ENCODE assay signal across 8 cellular contexts in genomic region chr3:134308350-134308891, GRCh38. TPM values are rescaled to one million over a fixed set of nuclear protein-coding genes. Genes with fewer than 3 reads are reported as not detected.
A peak's percentile ranks its signal among the peaks of the same experiment; 100 is the strongest.
DNase-seq lines count a peak whose midpoint lies in the region; TF ChIP-seq lines count a peak whose summit lies in the region.

No MANE protein-coding gene starts in this region.

- TF ChIP-seq EP300 in stomach (IDR thresholded peaks at IDR 0.05), result no peak

- no peaks in the 10 kb centered on the region for H3K36me3 ChIP-seq in neuron (ENCODE audit: insufficient read depth, low read length)
- no peaks in the 10 kb centered on the region for H3K36me3 ChIP-seq in stomach

- TF ChIP-seq CTCF in fibroblast of pulmonary artery (IDR thresholded peaks at IDR 0.05; ENCODE audit: low read length, missing control alignments) (peak; percentile 100), stomach (IDR thresholded peaks at IDR 0.05) (peak in 6 of 7 experiments; percentile 94 to 100 (median 98))

- no peaks in the 10 kb centered on the region for H3K27me3 ChIP-seq in neuron (ENCODE audit: insufficient read depth, low read length)
- H3K27me3 ChIP-seq in stomach, result peaks cover 0 to 10% (median 1%) of the 10 kb centered on the region in 3 donors

- H3K27ac ChIP-seq in stomach, result peak overlapping the region in 4 of 5 donors; percentile 63 to 93 (median 92)

- intact Hi-C loops in stomach (cut with DNase I; ENCODE audit: low total_unique reads), result loop anchor here (5.0 kb wide), 1 partner anchor 164 kb away; no protein-coding TSS in a partner anchor

- H3K4me3 ChIP-seq in Jurkat, Clone E6-1 (ENCODE audit: low read length), result no peak overlapping the region
- H3K4me3 ChIP-seq in fibroblast of pulmonary artery (replicated peaks; ENCODE audit: low read depth, low read length) (peak overlapping the region; percentile 15), neuron (ENCODE audit: low read length) (peak overlapping the region; percentile 14), stomach (peak overlapping the region in 1 of 4 donors; percentile 10)

- H3K4me1 ChIP-seq in neuron (ENCODE audit: insufficient read depth, low read length) (peaks cover 23% of the 10 kb centered on the region), stomach (peaks cover 27 to 53% (median 42%) of the 10 kb centered on the region in 4 donors)

- H2AFZ ChIP-seq in neuron (ENCODE audit: low read depth, low read length), result peak overlapping the region; percentile 74

- TF ChIP-seq POLR2A in stomach (IDR thresholded peaks at IDR 0.05), result no peak

- DNase-seq in activated gamma-delta T cell treated with Interleukin-2 at 50 U/mL for 16 hours, result peak; percentile 74
- DNase-seq in activated gamma-delta T cell (lab: John Stamatoyannopoulos, UW), result no peak
- DNase-seq in Jurkat, Clone E6-1 (ENCODE audit: low read depth, low spot score), result peak; percentile 62
- peak; percentile 70 for DNase-seq in RKO (ENCODE audit: low spot score)
- peak; percentile 58 for DNase-seq in activated T-helper 1 cell treated with anti-CD3 and anti-CD28 coated beads, Interleukin-2, amount 50 U/mL, for 16 hours (ENCODE audit: low read depth in 1 of 2, low spot score in 1 of 2)
- peak; percentile 88 for DNase-seq in fibroblast of pulmonary artery (ENCODE audit: low read depth)
- DNase-seq in stomach, result peak; percentile 89

- H3K9me3 ChIP-seq in neuron (ENCODE audit: low read length) (no peaks in the 10 kb centered on the region), stomach (no peaks in the 10 kb centered on the region)

- 5 to 8% (median 7%) methylated on average over 10 to 11 of the region's 11 CpGs for WGBS in stomach, 5 donors

RNA-seq across cellular contexts. Expression of gene RYK, which starts 57.8 kb away (rescaled TPM):
- polyA plus RNA-seq in Jurkat, Clone E6-1 (2012; ENCODE audit: insufficient read depth, insufficient read length), result 20.7 TPM
- 100 to 1,000 TPM in 1 of 5 donors, 10 to 100 TPM in 4; 41.1 to 128 (median 45.5) TPM for total RNA-seq in stomach
- 10 to 100 TPM; 15.8 to 27.0 (median 26.7) TPM for polyA plus RNA-seq in stomach
